1 cellular context compared by ENCODE assay signal in the genomic region with DNA sequence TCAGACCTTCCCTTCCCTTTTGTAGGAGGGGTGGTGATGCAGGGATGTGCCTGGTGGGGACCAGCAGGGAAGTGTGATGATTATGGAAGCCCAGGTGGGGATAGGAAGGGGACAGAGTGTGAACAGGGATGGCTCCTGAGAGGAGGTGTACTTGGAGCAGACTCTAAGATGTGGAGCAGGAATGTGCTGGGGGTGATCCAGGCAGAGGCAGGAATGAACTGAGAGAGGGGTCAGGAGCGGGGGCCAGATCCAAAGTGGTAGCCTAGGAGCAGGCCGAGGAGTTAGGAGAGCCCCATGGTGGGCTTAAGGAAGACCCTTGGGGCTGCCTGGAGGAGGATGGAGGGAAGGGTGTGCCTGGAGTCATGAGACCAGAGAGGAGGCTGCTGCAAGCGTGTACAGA.
TF ChIP-seq lines count a peak whose summit lies in the region.

No MANE protein-coding gene starts in this region.

TF ChIP-seq in GM23338, 12 proteins besides CTCF, POLR2A, EP300 and RAD21 (continued from another document):
- TF ChIP-seq, protein P1, sequence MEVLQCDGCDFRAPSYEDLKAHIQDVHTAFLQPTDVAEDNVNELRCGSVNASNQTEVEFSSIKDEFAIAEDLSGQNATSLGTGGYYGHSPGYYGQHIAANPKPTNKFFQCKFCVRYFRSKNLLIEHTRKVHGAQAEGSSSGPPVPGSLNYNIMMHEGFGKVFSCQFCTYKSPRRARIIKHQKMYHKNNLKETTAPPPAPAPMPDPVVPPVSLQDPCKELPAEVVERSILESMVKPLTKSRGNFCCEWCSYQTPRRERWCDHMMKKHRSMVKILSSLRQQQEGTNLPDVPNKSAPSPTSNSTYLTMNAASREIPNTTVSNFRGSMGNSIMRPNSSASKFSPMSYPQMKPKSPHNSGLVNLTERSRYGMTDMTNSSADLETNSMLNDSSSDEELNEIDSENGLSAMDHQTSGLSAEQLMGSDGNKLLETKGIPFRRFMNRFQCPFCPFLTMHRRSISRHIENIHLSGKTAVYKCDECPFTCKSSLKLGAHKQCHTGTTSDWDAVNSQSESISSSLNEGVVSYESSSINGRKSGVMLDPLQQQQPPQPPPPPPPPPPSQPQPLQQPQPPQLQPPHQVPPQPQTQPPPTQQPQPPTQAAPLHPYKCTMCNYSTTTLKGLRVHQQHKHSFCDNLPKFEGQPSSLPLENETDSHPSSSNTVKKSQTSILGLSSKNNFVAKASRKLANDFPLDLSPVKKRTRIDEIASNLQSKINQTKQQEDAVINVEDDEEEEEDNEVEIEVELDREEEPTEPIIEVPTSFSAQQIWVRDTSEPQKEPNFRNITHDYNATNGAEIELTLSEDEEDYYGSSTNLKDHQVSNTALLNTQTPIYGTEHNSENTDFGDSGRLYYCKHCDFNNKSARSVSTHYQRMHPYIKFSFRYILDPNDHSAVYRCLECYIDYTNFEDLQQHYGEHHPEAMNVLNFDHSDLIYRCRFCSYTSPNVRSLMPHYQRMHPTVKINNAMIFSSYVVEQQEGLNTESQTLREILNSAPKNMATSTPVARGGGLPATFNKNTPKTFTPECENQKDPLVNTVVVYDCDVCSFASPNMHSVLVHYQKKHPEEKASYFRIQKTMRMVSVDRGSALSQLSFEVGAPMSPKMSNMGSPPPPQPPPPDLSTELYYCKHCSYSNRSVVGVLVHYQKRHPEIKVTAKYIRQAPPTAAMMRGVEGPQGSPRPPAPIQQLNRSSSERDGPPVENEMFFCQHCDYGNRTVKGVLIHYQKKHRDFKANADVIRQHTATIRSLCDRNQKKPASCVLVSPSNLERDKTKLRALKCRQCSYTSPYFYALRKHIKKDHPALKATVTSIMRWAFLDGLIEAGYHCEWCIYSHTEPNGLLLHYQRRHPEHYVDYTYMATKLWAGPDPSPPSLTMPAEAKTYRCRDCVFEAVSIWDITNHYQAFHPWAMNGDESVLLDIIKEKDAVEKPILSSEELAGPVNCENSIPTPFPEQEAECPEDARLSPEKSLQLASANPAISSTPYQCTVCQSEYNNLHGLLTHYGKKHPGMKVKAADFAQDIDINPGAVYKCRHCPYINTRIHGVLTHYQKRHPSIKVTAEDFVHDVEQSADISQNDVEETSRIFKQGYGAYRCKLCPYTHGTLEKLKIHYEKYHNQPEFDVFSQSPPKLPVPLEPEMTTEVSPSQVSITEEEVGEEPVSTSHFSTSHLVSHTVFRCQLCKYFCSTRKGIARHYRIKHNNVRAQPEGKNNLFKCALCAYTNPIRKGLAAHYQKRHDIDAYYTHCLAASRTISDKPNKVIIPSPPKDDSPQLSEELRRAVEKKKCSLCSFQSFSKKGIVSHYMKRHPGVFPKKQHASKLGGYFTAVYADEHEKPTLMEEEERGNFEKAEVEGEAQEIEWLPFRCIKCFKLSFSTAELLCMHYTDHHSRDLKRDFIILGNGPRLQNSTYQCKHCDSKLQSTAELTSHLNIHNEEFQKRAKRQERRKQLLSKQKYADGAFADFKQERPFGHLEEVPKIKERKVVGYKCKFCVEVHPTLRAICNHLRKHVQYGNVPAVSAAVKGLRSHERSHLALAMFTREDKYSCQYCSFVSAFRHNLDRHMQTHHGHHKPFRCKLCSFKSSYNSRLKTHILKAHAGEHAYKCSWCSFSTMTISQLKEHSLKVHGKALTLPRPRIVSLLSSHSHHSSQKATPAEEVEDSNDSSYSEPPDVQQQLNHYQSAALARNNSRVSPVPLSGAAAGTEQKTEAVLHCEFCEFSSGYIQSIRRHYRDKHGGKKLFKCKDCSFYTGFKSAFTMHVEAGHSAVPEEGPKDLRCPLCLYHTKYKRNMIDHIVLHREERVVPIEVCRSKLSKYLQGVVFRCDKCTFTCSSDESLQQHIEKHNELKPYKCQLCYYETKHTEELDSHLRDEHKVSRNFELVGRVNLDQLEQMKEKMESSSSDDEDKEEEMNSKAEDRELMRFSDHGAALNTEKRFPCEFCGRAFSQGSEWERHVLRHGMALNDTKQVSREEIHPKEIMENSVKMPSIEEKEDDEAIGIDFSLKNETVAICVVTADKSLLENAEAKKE (CRISPR knock-in tag; IDR thresholded peaks at IDR 0.05) = no peak
- no peak for TF ChIP-seq CREB1 (CRISPR knock-in tag; IDR thresholded peaks at IDR 0.05; ENCODE audit: low read depth)
- TF ChIP-seq, protein P2, sequence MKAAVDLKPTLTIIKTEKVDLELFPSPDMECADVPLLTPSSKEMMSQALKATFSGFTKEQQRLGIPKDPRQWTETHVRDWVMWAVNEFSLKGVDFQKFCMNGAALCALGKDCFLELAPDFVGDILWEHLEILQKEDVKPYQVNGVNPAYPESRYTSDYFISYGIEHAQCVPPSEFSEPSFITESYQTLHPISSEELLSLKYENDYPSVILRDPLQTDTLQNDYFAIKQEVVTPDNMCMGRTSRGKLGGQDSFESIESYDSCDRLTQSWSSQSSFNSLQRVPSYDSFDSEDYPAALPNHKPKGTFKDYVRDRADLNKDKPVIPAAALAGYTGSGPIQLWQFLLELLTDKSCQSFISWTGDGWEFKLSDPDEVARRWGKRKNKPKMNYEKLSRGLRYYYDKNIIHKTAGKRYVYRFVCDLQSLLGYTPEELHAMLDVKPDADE (IDR thresholded peaks at IDR 0.05) = no peak
- no peak for TF ChIP-seq ZNF331 (CRISPR knock-in tag; IDR thresholded peaks at IDR 0.05; ENCODE audit: low read depth)
- TF ChIP-seq, protein P3, sequence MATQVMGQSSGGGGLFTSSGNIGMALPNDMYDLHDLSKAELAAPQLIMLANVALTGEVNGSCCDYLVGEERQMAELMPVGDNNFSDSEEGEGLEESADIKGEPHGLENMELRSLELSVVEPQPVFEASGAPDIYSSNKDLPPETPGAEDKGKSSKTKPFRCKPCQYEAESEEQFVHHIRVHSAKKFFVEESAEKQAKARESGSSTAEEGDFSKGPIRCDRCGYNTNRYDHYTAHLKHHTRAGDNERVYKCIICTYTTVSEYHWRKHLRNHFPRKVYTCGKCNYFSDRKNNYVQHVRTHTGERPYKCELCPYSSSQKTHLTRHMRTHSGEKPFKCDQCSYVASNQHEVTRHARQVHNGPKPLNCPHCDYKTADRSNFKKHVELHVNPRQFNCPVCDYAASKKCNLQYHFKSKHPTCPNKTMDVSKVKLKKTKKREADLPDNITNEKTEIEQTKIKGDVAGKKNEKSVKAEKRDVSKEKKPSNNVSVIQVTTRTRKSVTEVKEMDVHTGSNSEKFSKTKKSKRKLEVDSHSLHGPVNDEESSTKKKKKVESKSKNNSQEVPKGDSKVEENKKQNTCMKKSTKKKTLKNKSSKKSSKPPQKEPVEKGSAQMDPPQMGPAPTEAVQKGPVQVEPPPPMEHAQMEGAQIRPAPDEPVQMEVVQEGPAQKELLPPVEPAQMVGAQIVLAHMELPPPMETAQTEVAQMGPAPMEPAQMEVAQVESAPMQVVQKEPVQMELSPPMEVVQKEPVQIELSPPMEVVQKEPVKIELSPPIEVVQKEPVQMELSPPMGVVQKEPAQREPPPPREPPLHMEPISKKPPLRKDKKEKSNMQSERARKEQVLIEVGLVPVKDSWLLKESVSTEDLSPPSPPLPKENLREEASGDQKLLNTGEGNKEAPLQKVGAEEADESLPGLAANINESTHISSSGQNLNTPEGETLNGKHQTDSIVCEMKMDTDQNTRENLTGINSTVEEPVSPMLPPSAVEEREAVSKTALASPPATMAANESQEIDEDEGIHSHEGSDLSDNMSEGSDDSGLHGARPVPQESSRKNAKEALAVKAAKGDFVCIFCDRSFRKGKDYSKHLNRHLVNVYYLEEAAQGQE (IDR thresholded peaks at IDR 0.05; ENCODE audit: unreplicated experiment) = no peak
- no peak for TF ChIP-seq EZH2 (IDR thresholded peaks at IDR 0.05; ENCODE audit: low read depth, unreplicated experiment)
- TF ChIP-seq STAT1 (IDR thresholded peaks at IDR 0.05; ENCODE audit: unreplicated experiment) = no peak
TF ChIP-seq in GM23338: peak in this region for 0.
